ENCODE assay signal across 18 cellular contexts in genomic region chr2:158079672-158080071, GRCh38. TPM values are rescaled to one million over a fixed set of nuclear protein-coding genes. Genes with fewer than 3 reads are reported as not detected.
A peak's percentile ranks its signal among the peaks of the same experiment; 100 is the strongest.
DNase-seq lines count a peak whose midpoint lies in the region; ATAC-seq and TF ChIP-seq lines count a peak whose summit lies in the region.
"Had no signal": no experiment of that assay in that cellular context is flagged by ENCODE, and none has a peak within 500 bp of the region (broad histone marks: within the 10 kb centered on the region; RNA-seq: fewer than 3 reads in every experiment).

No MANE protein-coding gene starts in this region.

- peak; percentile 59 for TF ChIP-seq EP300 in neural cell (conservative IDR thresholded peaks at IDR 0.05; ENCODE audit: poor library complexity, severe bottlenecking)

- no peak overlapping the region for H3K4me3 ChIP-seq in GM23338
- H3K4me3 ChIP-seq in astrocyte of the spinal cord (ENCODE audit: low read depth, low read length), result no peak overlapping the region
- H3K4me3 ChIP-seq in neural cell (ENCODE audit: low read length), result no peak overlapping the region
- H3K4me3 ChIP-seq: body of pancreas, left lung had no signal

- H3K27ac ChIP-seq in GM23338 (ENCODE audit: low read depth) (no peak overlapping the region), neural cell (ENCODE audit: low read length) (no peak overlapping the region)
- H3K27ac ChIP-seq: body of pancreas, C4-2B, left lung had no signal

- TF ChIP-seq RAD21 in neural cell (conservative IDR thresholded peaks at IDR 0.05), result no peak

- DNase-seq in GM23338 (ENCODE audit: low spot score) (no peak), NCI-H460 (ENCODE audit: extremely low read depth, low read depth) (peak; percentile 7), astrocyte of the spinal cord (ENCODE audit: low read depth, low spot score) (peak; percentile 23), 8988T (no peak), NCI-H2227 (lab: John Stamatoyannopoulos, UW; ENCODE audit: unreplicated experiment) (no peak), immature natural killer cell (no peak)
- no peak for DNase-seq in stimulated activated CD4-positive, alpha-beta T cell treated with anti-CD3 and anti-CD28 coated beads, Interleukin-4, amount 100 ng/mL, for 24 hours
- DNase-seq: activated CD8-positive, alpha-beta T cell treated with anti-CD3 and anti-CD28 coated beads for 36 hours; activated effector memory CD4-positive, alpha-beta T cell treated with Interleukin-2 at 50 U/mL for 16 hours; body of pancreas; GF-D8; head of caudate nucleus; left lung; naive thymus-derived CD8-positive, alpha-beta T cell; NCI-H2227 treated with DMSO at 0.1 percent for 48 hours; stimulated activated naive CD8-positive, alpha-beta T cell treated with anti-CD3 and anti-CD28 coated beads, Interleukin-15, amount 100 ng/mL, for 72 hours had no signal

- ATAC-seq in GM23338, result no peak
- ATAC-seq: activated CD8-positive, alpha-beta T cell treated with anti-CD3 and anti-CD28 coated beads for 36 hours; body of pancreas; left lung; naive thymus-derived CD8-positive, alpha-beta T cell; stimulated activated naive CD8-positive, alpha-beta T cell treated with anti-CD3 and anti-CD28 coated beads, Interleukin-15, amount 100 ng/mL, for 72 hours had no signal

- no peaks in the 10 kb centered on the region for H4K20me1 ChIP-seq in GM23338 (replicated peaks; ENCODE audit: insufficient read depth)
- no peaks in the 10 kb centered on the region for H4K20me1 ChIP-seq in neural cell (ENCODE audit: insufficient read depth)

- H3K4me3 Mint-ChIP-seq in GM23338 (no peak overlapping the region), immature natural killer cell (no peak overlapping the region)
- H3K4me3 Mint-ChIP-seq: activated CD8-positive, alpha-beta T cell treated with anti-CD3 and anti-CD28 coated beads for 36 hours; naive thymus-derived CD8-positive, alpha-beta T cell; stimulated activated naive CD8-positive, alpha-beta T cell treated with anti-CD3 and anti-CD28 coated beads, Interleukin-15, amount 100 ng/mL, for 72 hours had no signal

- H3K4me1 Mint-ChIP-seq in GM23338 (no peaks in the 10 kb centered on the region), immature natural killer cell (no peaks in the 10 kb centered on the region)
- H3K4me1 Mint-ChIP-seq: naive thymus-derived CD8-positive, alpha-beta T cell; stimulated activated naive CD8-positive, alpha-beta T cell treated with anti-CD3 and anti-CD28 coated beads, Interleukin-15, amount 100 ng/mL, for 72 hours had no signal

- no peaks in the 10 kb centered on the region for H3K79me2 ChIP-seq in GM23338 (replicated peaks; ENCODE audit: insufficient read depth)
- no peaks in the 10 kb centered on the region for H3K79me2 ChIP-seq in neural cell (replicated peaks; ENCODE audit: insufficient read depth, low read length)

- no peak overlapping the region for H3K27ac Mint-ChIP-seq in GM23338
- H3K27ac Mint-ChIP-seq in immature natural killer cell, result no peak overlapping the region
- H3K27ac Mint-ChIP-seq: activated CD8-positive, alpha-beta T cell treated with anti-CD3 and anti-CD28 coated beads for 36 hours; naive thymus-derived CD8-positive, alpha-beta T cell; stimulated activated naive CD8-positive, alpha-beta T cell treated with anti-CD3 and anti-CD28 coated beads, Interleukin-15, amount 100 ng/mL, for 72 hours had no signal

- no peaks in the 10 kb centered on the region for H3F3A ChIP-seq in GM23338 (replicated peaks; ENCODE audit: low read depth)
- no peaks in the 10 kb centered on the region for H3F3A ChIP-seq in neural cell (ENCODE audit: insufficient read depth, low read length, poor library complexity, severe bottlenecking)

- no peaks in the 10 kb centered on the region for H3K9me3 ChIP-seq in neural cell (ENCODE audit: low read length)
- H3K9me3 ChIP-seq: body of pancreas had no signal

- H3K9me3 Mint-ChIP-seq in GM23338 (peaks cover 9% of the 10 kb centered on the region; the same call in 2 of the 3 replicates), immature natural killer cell (peaks cover 0 to 6% (median 3%) of the 10 kb centered on the region in 6 donors)

- H3K4me1 ChIP-seq in GM23338 (ENCODE audit: insufficient read depth), result no peaks in the 10 kb centered on the region
- H3K4me1 ChIP-seq: body of pancreas, left lung had no signal

- H3K36me3 Mint-ChIP-seq in GM23338 (ENCODE audit: low read depth) (peaks cover 4% of the 10 kb centered on the region; the same call in 2 of the 3 replicates), immature natural killer cell (no peaks in the 10 kb centered on the region)

- H3K4me2 ChIP-seq in GM23338, result no peak overlapping the region
- H3K4me2 ChIP-seq in neural cell (ENCODE audit: low read length), result peak overlapping the region; percentile 18

- H3K27me3 Mint-ChIP-seq in GM23338 (ENCODE audit: insufficient read depth, low read depth, poor library complexity) (no peaks in the 10 kb centered on the region), immature natural killer cell (ENCODE audit: low read depth in 3 of 3) (peaks cover 0 to 2% (median 2%) of the 10 kb centered on the region in 3 donors)

- H3K9me2 ChIP-seq in GM23338 (ENCODE audit: insufficient read depth) (no peaks in the 10 kb centered on the region), neural cell (ENCODE audit: insufficient read depth, low read length) (no peaks in the 10 kb centered on the region)

- no peak for TF ChIP-seq CTCF in GM23338 (conservative IDR thresholded peaks at IDR 0.05; ENCODE audit: low read depth in 2 of 2)
- TF ChIP-seq CTCF in astrocyte of the spinal cord (IDR thresholded peaks at IDR 0.05; ENCODE audit: low read depth, low read length), result no peak
- no peak for TF ChIP-seq CTCF in neural cell (IDR thresholded peaks at IDR 0.05; ENCODE audit: poor library complexity, severe bottlenecking)

- in situ Hi-C loops in astrocyte of the spinal cord (cut with HindIII; ENCODE audit: low sequenced_read_pairs), result no loop called here

- H3K36me3 ChIP-seq in GM23338 (ENCODE audit: insufficient read depth) (no peaks in the 10 kb centered on the region), neural cell (ENCODE audit: insufficient read depth, low read length) (no peaks in the 10 kb centered on the region)
- H3K36me3 ChIP-seq: left lung had no signal

- H3K27me3 ChIP-seq in GM23338 (ENCODE audit: insufficient read depth) (no peaks in the 10 kb centered on the region), neural cell (ENCODE audit: insufficient read depth, low read depth, low read length) (no peaks in the 10 kb centered on the region)
- H3K27me3 ChIP-seq: body of pancreas, left lung had no signal

- H3K9ac ChIP-seq in neural cell (ENCODE audit: low read length), result no peak overlapping the region

- H2AFZ ChIP-seq in GM23338 (peak overlapping the region; percentile 40; the same call in 1 of the 2 replicates), neural cell (ENCODE audit: low read depth, low read length) (no peak overlapping the region)

TF ChIP-seq in GM23338, 12 proteins besides CTCF, POLR2A, EP300 and RAD21 (continues in another document):
- TF ChIP-seq NANOG (IDR thresholded peaks at IDR 0.05; ENCODE audit: borderline replicate concordance), result no peak

TF ChIP-seq in neural cell, 6 proteins besides CTCF, POLR2A, EP300 and RAD21:
- no peak for TF ChIP-seq TAF1 (IDR thresholded peaks at IDR 0.05; ENCODE audit: low read depth)
- TF ChIP-seq POLR2AphosphoS5 (IDR thresholded peaks at IDR 0.05), result peak; percentile 24

RNA-seq across cellular contexts. Expression of gene UPP2, which starts 22.0 kb away (rescaled TPM):
- not detected in 2 replicates for total RNA-seq in GM23338 (2014; rRNA removed; shearing (Covaris generic))
- polyA plus RNA-seq in GM23338 (2016; fragmentation: Nextera tagmentation; extraction: Ambion mirVana), result not detected in 2 replicates
- not detected in 2 replicates for total RNA-seq in NCI-H460 (2014; rRNA removed; shearing (Covaris generic))
- not detected in 2 replicates for polyA plus RNA-seq in NCI-H460 (2014; cell fraction: nucleus; rRNA removed)
- polyA plus RNA-seq in neural cell, result 0.12 and 0.16 TPM in 2 replicates
- 0.81 TPM in 1 of 2 replicates, not detected in the other for polyA minus RNA-seq in neural cell
- not detected for polyA plus RNA-seq in immature natural killer cell
- total RNA-seq: activated CD8-positive, alpha-beta T cell treated with anti-CD3 and anti-CD28 coated beads for 36 hours; body of pancreas; left lung; naive thymus-derived CD8-positive, alpha-beta T cell had no signal
- polyA plus RNA-seq: naive thymus-derived CD8-positive, alpha-beta T cell had no signal

Comparison
In these comparisons a context has a peak if more than half of its experiments do, and no peak if none do; other contexts are left out.
1. DNase-seq: peak in NCI-H460 (single experiment) and astrocyte of the spinal cord (single experiment); none in GM23338 (single experiment), 8988T (single experiment), stimulated activated CD4-positive, alpha-beta T cell treated with anti-CD3 and anti-CD28 coated beads, Interleukin-4, amount 100 ng/mL, for 24 hours (single experiment), NCI-H2227 (single experiment) and immature natural killer cell (0 of 3).